In the genomic region with DNA sequence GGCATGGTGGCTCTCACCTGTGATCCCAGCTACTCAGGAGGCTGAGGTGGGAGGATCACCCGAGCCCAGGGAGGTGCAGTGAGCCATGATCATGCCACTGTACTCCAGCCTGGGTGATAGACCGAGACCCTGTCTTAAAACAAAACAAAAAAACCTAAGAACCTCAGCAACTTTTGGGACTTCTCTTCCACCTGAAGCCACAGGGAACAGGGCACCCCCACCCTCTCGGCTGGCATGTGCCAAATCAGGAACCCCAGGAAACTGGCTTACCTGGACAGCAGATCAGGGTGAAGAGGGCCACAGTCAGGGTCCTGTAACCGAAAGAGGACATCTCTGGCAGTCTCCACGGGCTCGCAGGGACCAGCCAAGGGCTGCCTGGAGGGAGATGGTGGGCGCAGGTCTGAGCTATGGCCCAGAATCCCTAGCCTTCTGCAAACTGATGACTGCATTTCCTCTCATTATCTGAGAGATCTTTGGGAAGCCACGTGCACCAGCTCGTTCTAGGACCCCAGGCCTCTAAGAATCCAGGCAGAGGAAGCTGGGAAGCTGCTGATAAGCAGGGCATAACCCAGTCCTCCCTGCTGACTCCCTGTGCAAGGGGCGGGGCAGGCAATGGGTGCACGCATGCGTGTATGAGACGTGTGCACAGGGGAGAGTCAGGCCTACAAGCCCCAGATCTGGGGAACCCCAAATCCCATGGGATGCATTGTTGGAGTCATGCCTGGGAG, we compare ENCODE assay signal across 1 cellular context.
TF ChIP-seq lines count a peak whose summit lies in the region.

No MANE protein-coding gene starts in this region.

TF ChIP-seq in GM23338, 12 proteins besides CTCF, POLR2A, EP300 and RAD21 (continued from another document):
- TF ChIP-seq, protein P1, sequence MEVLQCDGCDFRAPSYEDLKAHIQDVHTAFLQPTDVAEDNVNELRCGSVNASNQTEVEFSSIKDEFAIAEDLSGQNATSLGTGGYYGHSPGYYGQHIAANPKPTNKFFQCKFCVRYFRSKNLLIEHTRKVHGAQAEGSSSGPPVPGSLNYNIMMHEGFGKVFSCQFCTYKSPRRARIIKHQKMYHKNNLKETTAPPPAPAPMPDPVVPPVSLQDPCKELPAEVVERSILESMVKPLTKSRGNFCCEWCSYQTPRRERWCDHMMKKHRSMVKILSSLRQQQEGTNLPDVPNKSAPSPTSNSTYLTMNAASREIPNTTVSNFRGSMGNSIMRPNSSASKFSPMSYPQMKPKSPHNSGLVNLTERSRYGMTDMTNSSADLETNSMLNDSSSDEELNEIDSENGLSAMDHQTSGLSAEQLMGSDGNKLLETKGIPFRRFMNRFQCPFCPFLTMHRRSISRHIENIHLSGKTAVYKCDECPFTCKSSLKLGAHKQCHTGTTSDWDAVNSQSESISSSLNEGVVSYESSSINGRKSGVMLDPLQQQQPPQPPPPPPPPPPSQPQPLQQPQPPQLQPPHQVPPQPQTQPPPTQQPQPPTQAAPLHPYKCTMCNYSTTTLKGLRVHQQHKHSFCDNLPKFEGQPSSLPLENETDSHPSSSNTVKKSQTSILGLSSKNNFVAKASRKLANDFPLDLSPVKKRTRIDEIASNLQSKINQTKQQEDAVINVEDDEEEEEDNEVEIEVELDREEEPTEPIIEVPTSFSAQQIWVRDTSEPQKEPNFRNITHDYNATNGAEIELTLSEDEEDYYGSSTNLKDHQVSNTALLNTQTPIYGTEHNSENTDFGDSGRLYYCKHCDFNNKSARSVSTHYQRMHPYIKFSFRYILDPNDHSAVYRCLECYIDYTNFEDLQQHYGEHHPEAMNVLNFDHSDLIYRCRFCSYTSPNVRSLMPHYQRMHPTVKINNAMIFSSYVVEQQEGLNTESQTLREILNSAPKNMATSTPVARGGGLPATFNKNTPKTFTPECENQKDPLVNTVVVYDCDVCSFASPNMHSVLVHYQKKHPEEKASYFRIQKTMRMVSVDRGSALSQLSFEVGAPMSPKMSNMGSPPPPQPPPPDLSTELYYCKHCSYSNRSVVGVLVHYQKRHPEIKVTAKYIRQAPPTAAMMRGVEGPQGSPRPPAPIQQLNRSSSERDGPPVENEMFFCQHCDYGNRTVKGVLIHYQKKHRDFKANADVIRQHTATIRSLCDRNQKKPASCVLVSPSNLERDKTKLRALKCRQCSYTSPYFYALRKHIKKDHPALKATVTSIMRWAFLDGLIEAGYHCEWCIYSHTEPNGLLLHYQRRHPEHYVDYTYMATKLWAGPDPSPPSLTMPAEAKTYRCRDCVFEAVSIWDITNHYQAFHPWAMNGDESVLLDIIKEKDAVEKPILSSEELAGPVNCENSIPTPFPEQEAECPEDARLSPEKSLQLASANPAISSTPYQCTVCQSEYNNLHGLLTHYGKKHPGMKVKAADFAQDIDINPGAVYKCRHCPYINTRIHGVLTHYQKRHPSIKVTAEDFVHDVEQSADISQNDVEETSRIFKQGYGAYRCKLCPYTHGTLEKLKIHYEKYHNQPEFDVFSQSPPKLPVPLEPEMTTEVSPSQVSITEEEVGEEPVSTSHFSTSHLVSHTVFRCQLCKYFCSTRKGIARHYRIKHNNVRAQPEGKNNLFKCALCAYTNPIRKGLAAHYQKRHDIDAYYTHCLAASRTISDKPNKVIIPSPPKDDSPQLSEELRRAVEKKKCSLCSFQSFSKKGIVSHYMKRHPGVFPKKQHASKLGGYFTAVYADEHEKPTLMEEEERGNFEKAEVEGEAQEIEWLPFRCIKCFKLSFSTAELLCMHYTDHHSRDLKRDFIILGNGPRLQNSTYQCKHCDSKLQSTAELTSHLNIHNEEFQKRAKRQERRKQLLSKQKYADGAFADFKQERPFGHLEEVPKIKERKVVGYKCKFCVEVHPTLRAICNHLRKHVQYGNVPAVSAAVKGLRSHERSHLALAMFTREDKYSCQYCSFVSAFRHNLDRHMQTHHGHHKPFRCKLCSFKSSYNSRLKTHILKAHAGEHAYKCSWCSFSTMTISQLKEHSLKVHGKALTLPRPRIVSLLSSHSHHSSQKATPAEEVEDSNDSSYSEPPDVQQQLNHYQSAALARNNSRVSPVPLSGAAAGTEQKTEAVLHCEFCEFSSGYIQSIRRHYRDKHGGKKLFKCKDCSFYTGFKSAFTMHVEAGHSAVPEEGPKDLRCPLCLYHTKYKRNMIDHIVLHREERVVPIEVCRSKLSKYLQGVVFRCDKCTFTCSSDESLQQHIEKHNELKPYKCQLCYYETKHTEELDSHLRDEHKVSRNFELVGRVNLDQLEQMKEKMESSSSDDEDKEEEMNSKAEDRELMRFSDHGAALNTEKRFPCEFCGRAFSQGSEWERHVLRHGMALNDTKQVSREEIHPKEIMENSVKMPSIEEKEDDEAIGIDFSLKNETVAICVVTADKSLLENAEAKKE (CRISPR knock-in tag; IDR thresholded peaks at IDR 0.05): no peak
- no peak for TF ChIP-seq STAT1 (IDR thresholded peaks at IDR 0.05; ENCODE audit: unreplicated experiment)
- no peak for TF ChIP-seq ZNF114 (CRISPR knock-in tag; IDR thresholded peaks at IDR 0.05)
- TF ChIP-seq EZH2phosphoT487 (IDR thresholded peaks at IDR 0.05; ENCODE audit: unreplicated experiment): no peak
- TF ChIP-seq, protein P2, sequence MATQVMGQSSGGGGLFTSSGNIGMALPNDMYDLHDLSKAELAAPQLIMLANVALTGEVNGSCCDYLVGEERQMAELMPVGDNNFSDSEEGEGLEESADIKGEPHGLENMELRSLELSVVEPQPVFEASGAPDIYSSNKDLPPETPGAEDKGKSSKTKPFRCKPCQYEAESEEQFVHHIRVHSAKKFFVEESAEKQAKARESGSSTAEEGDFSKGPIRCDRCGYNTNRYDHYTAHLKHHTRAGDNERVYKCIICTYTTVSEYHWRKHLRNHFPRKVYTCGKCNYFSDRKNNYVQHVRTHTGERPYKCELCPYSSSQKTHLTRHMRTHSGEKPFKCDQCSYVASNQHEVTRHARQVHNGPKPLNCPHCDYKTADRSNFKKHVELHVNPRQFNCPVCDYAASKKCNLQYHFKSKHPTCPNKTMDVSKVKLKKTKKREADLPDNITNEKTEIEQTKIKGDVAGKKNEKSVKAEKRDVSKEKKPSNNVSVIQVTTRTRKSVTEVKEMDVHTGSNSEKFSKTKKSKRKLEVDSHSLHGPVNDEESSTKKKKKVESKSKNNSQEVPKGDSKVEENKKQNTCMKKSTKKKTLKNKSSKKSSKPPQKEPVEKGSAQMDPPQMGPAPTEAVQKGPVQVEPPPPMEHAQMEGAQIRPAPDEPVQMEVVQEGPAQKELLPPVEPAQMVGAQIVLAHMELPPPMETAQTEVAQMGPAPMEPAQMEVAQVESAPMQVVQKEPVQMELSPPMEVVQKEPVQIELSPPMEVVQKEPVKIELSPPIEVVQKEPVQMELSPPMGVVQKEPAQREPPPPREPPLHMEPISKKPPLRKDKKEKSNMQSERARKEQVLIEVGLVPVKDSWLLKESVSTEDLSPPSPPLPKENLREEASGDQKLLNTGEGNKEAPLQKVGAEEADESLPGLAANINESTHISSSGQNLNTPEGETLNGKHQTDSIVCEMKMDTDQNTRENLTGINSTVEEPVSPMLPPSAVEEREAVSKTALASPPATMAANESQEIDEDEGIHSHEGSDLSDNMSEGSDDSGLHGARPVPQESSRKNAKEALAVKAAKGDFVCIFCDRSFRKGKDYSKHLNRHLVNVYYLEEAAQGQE (IDR thresholded peaks at IDR 0.05; ENCODE audit: unreplicated experiment): no peak
- TF ChIP-seq, protein P3, sequence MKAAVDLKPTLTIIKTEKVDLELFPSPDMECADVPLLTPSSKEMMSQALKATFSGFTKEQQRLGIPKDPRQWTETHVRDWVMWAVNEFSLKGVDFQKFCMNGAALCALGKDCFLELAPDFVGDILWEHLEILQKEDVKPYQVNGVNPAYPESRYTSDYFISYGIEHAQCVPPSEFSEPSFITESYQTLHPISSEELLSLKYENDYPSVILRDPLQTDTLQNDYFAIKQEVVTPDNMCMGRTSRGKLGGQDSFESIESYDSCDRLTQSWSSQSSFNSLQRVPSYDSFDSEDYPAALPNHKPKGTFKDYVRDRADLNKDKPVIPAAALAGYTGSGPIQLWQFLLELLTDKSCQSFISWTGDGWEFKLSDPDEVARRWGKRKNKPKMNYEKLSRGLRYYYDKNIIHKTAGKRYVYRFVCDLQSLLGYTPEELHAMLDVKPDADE (IDR thresholded peaks at IDR 0.05): no peak
- no peak for TF ChIP-seq NANOG (IDR thresholded peaks at IDR 0.05; ENCODE audit: borderline replicate concordance)
- no peak for TF ChIP-seq EZH2 (IDR thresholded peaks at IDR 0.05; ENCODE audit: low read depth, unreplicated experiment)
- no peak for TF ChIP-seq ZNF331 (CRISPR knock-in tag; IDR thresholded peaks at IDR 0.05; ENCODE audit: low read depth)
- TF ChIP-seq POLR2AphosphoS5 (IDR thresholded peaks at IDR 0.05; ENCODE audit: low read depth): no peak
